ENCODE assay signal across 11 cellular contexts in genomic region chrX:10769696-10770619, GRCh38.
DNase-seq lines count a peak whose midpoint lies in the region; ATAC-seq and TF ChIP-seq lines count a peak whose summit lies in the region.
"Had no signal": no experiment of that assay in that cellular context is flagged by ENCODE, and none has a peak within 500 bp of the region (broad histone marks: within the 10 kb centered on the region; RNA-seq: fewer than 3 reads in every experiment).

No MANE protein-coding gene starts in this region.

- H3K4me1 ChIP-seq in SJSA1 (replicated peaks) (peaks cover 14% of the 10 kb centered on the region), iPS-20b (ENCODE audit: insufficient read depth, low read length) (peaks cover 14% of the 10 kb centered on the region), upper lobe of right lung (no peaks in the 10 kb centered on the region)

- H3K36me3 ChIP-seq in SJSA1 (no peaks in the 10 kb centered on the region), iPS-20b (ENCODE audit: insufficient read depth, low read depth, low read length) (no peaks in the 10 kb centered on the region), upper lobe of right lung (no peaks in the 10 kb centered on the region)

- POLR2A ChIA-PET in AG04449 (lab: Yijun Ruan, JAX) = no interaction called here

- TF ChIP-seq CTCF in AG04449 (IDR thresholded peaks at IDR 0.05; ENCODE audit: insufficient read depth, low read length, missing control alignments) (no peak), upper lobe of right lung (IDR thresholded peaks at IDR 0.05) (no peak)

- H3K9ac ChIP-seq in iPS-20b (ENCODE audit: low read depth, low read length) = peak overlapping the region; percentile 61; the same call in 1 of the 2 replicates

- DNase-seq in AG04449 (ENCODE audit: low read depth, low spot score) (no peak), M059J (ENCODE audit: low read depth) (peak; percentile 65), SJSA1 (ENCODE audit: low read depth in 1 of 2, low spot score in 2 of 2) (no peak), upper lobe of right lung (no peak)
- DNase-seq in activated CD4-positive, alpha-beta T cell treated with anti-CD3 and anti-CD28 coated beads for 1 hour = no peak
- DNase-seq: cerebellar nuclear complex, posterior cingulate gyrus, SIG-M5 had no signal

- CTCF ChIA-PET in AG04449 (lab: Yijun Ruan, JAX) = interaction anchor here (0.8 to 2.4 kb wide), 15 partner anchors 7 to 580 kb away, joined by 3 to 20 read pairs (median 4); partner anchors contain the start of gene HCCS

- H3K27ac ChIP-seq in SJSA1 (peak overlapping the region; percentile 62), iPS-20b (ENCODE audit: low read length) (no peak overlapping the region), upper lobe of right lung (no peak overlapping the region)

- H3K27me3 ChIP-seq in SJSA1 (replicated peaks) (no peaks in the 10 kb centered on the region), iPS-20b (ENCODE audit: insufficient read depth, low read length) (no peaks in the 10 kb centered on the region), upper lobe of right lung (no peaks in the 10 kb centered on the region)

- H3K4me3 ChIP-seq in AG04449 (ENCODE audit: low read depth, low read length) (peak overlapping the region; percentile 1), SJSA1 (no peak overlapping the region), iPS-20b (ENCODE audit: low read length) (peak overlapping the region; percentile 34; the same call in 1 of the 2 replicates), upper lobe of right lung (no peak overlapping the region)

- intact Hi-C loops in upper lobe of right lung (cut with DNase I) = no loop called here

- H3K9me3 ChIP-seq in SJSA1 (replicated peaks) (no peaks in the 10 kb centered on the region), iPS-20b (ENCODE audit: insufficient read depth, low read depth, low read length) (no peaks in the 10 kb centered on the region), upper lobe of right lung (no peaks in the 10 kb centered on the region)

- no peak for ATAC-seq in HG03039 (IDR thresholded peaks at IDR 0.05; ENCODE audit: unreplicated experiment)
- ATAC-seq in upper lobe of right lung = no peak
- ATAC-seq in GM19455 (IDR thresholded peaks at IDR 0.05; ENCODE audit: unreplicated experiment) = no peak

Comparison
In these comparisons a context has a peak if more than half of its experiments do, and no peak if none do; other contexts are left out.
1. H3K4me3 ChIP-seq: peak in AG04449 (single experiment) and iPS-20b (single experiment); none in SJSA1 (single experiment) and upper lobe of right lung (single experiment).